Comparison of ENCODE assay signal across 12 cellular contexts in the genomic region with DNA sequence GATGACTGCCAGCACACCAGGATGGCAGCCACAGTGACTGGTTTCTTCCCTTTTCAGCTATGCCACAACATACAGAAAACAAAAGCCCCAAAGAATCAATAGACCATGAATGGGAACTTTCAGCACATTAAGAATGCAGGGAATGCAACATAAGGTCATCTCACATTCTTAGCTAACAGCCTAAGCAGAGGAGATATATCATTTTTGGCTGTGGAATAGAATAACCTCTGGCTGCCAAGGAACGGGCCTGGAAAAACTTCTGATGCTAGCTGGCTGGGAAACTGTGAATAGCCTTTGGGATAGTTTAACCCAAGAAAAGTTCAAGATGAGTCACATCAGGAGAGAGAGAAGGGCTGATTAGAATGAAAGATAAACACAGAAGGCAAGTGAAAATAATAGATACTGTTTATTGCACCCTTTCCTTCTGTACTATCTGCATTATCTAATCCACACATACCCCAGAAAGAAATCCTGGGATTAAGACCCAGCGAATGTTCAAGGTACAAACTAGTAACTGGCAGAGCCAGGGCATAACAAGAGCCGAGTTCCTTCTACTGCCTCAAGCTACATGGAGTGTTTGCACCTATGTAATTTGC.
DNase-seq lines count a peak whose midpoint lies in the region; ATAC-seq and TF ChIP-seq lines count a peak whose summit lies in the region.
"Had no signal": no experiment of that assay in that cellular context is flagged by ENCODE, and none has a peak within 500 bp of the region (broad histone marks: within the 10 kb centered on the region; RNA-seq: fewer than 3 reads in every experiment).

No MANE protein-coding gene starts in this region.

- TF ChIP-seq CTCF in adrenal gland (IDR thresholded peaks at IDR 0.05) (no peak), smooth muscle cell (IDR thresholded peaks at IDR 0.05; ENCODE audit: borderline replicate concordance, insufficient read depth, poor library complexity, severe bottlenecking) (no peak), WERI-Rb-1 (IDR thresholded peaks at IDR 0.05; ENCODE audit: low read depth, low read length) (no peak)

- intact Hi-C loops in adrenal gland (cut with DNase I) (no loop called here), left ventricle myocardium superior (cut with micrococcal nuclease) (no loop called here)
- intact Hi-C loops in CD4-positive, alpha-beta memory T cell (cut with micrococcal nuclease), result no loop called here

- H3K9me3 Mint-ChIP-seq in CD4-positive, alpha-beta memory T cell, result peaks cover 0 to 4% (median 0%) of the 10 kb centered on the region in 8 donors
- peaks cover 0 to 3% (median 0%) of the 10 kb centered on the region in 9 donors for H3K9me3 Mint-ChIP-seq in naive thymus-derived CD8-positive, alpha-beta T cell
- H3K9me3 Mint-ChIP-seq: activated naive CD8-positive, alpha-beta T cell treated with anti-CD3 and anti-CD28 coated beads for 36 hours; stimulated activated naive CD8-positive, alpha-beta T cell treated with anti-CD3 and anti-CD28 coated beads, Interleukin-15, amount 100 ng/mL, for 72 hours had no signal

- peaks cover 6% of the 10 kb centered on the region for H3F3A ChIP-seq in smooth muscle cell (ENCODE audit: low read depth)

- DNase-seq in HK-2 (ENCODE audit: unreplicated experiment) (peak; percentile 66), adrenal gland (peak in 5 of 7 donors; percentile 8 to 42 (median 26)), left ventricle myocardium superior (no peak), smooth muscle cell (lab: John Stamatoyannopoulos, UW; ENCODE audit: unreplicated experiment) (no peak), NCI-H524 (lab: John Stamatoyannopoulos, UW) (no peak), WERI-Rb-1 (no peak)
- DNase-seq in CD4-positive, alpha-beta memory T cell, result no peak
- DNase-seq in naive thymus-derived CD8-positive, alpha-beta T cell, result no peak
- DNase-seq: activated naive CD8-positive, alpha-beta T cell treated with anti-CD3 and anti-CD28 coated beads for 36 hours; stimulated activated naive CD8-positive, alpha-beta T cell treated with anti-CD3 and anti-CD28 coated beads, Interleukin-15, amount 100 ng/mL, for 72 hours; T-helper 2 cell had no signal

- H2AFZ ChIP-seq in smooth muscle cell (ENCODE audit: low read depth), result no peak overlapping the region

- peak overlapping the region in 1 of 7 donors; percentile 11 for H3K27ac Mint-ChIP-seq in CD4-positive, alpha-beta memory T cell
- H3K27ac Mint-ChIP-seq in naive thymus-derived CD8-positive, alpha-beta T cell, result no peak overlapping the region
- H3K27ac Mint-ChIP-seq: activated naive CD8-positive, alpha-beta T cell treated with anti-CD3 and anti-CD28 coated beads for 36 hours; IgD-negative memory B cell; stimulated activated naive CD8-positive, alpha-beta T cell treated with anti-CD3 and anti-CD28 coated beads, Interleukin-15, amount 100 ng/mL, for 72 hours had no signal

- no peaks in the 10 kb centered on the region for H3K27me3 Mint-ChIP-seq in CD4-positive, alpha-beta memory T cell
- no peaks in the 10 kb centered on the region for H3K27me3 Mint-ChIP-seq in naive thymus-derived CD8-positive, alpha-beta T cell
- H3K27me3 Mint-ChIP-seq: activated naive CD8-positive, alpha-beta T cell treated with anti-CD3 and anti-CD28 coated beads for 36 hours; IgD-negative memory B cell; stimulated activated naive CD8-positive, alpha-beta T cell treated with anti-CD3 and anti-CD28 coated beads, Interleukin-15, amount 100 ng/mL, for 72 hours had no signal

- no peaks in the 10 kb centered on the region for H3K79me2 ChIP-seq in smooth muscle cell (ENCODE audit: low read depth)

- H3K36me3 Mint-ChIP-seq in CD4-positive, alpha-beta memory T cell, result no peaks in the 10 kb centered on the region
- H3K36me3 Mint-ChIP-seq in naive thymus-derived CD8-positive, alpha-beta T cell, result no peaks in the 10 kb centered on the region
- H3K36me3 Mint-ChIP-seq: activated naive CD8-positive, alpha-beta T cell treated with anti-CD3 and anti-CD28 coated beads for 36 hours; IgD-negative memory B cell had no signal

- TF ChIP-seq POLR2A in adrenal gland (IDR thresholded peaks at IDR 0.05), result no peak

- H3K4me3 ChIP-seq in adrenal gland (no peak overlapping the region), smooth muscle cell (no peak overlapping the region), WERI-Rb-1 (ENCODE audit: low read depth, low read length) (no peak overlapping the region)
- no peak overlapping the region for H3K4me3 ChIP-seq in CD4-positive, alpha-beta memory T cell (ENCODE audit: low read length in 2 of 2)

- H3K4me1 Mint-ChIP-seq in CD4-positive, alpha-beta memory T cell, result peaks cover 0 to 2% (median 0%) of the 10 kb centered on the region in 4 donors
- peaks cover 0 to 2% (median 0%) of the 10 kb centered on the region in 4 donors for H3K4me1 Mint-ChIP-seq in naive thymus-derived CD8-positive, alpha-beta T cell
- H3K4me1 Mint-ChIP-seq: activated naive CD8-positive, alpha-beta T cell treated with anti-CD3 and anti-CD28 coated beads for 36 hours; IgD-negative memory B cell; stimulated activated naive CD8-positive, alpha-beta T cell treated with anti-CD3 and anti-CD28 coated beads, Interleukin-15, amount 100 ng/mL, for 72 hours had no signal

- H3K9me3 ChIP-seq in adrenal gland (replicated peaks in 1 of 3) (no peaks in the 10 kb centered on the region), smooth muscle cell (replicated peaks; ENCODE audit: low read depth) (no peaks in the 10 kb centered on the region), WERI-Rb-1 (ENCODE audit: severe bottlenecking) (no peaks in the 10 kb centered on the region)
- no peaks in the 10 kb centered on the region for H3K9me3 ChIP-seq in CD4-positive, alpha-beta memory T cell (ENCODE audit: control insufficient read depth in 1 of 2, low read length in 2 of 2)

- no peaks in the 10 kb centered on the region for H3K4me1 ChIP-seq in adrenal gland (replicated peaks in 1 of 2)
- peaks cover 14% of the 10 kb centered on the region for H3K4me1 ChIP-seq in smooth muscle cell (ENCODE audit: low read depth)
- no peaks in the 10 kb centered on the region for H3K4me1 ChIP-seq in CD4-positive, alpha-beta memory T cell (ENCODE audit: insufficient read depth, low read length)

- CTCF ChIA-PET in CD4-positive, alpha-beta memory T cell (lab: Charles Lee; ENCODE audit: partially characterized antibody), result no interaction called here

- POLR2A ChIA-PET in CD4-positive, alpha-beta memory T cell (lab: Charles Lee; ENCODE audit: partially characterized antibody), result no interaction called here
- POLR2A ChIA-PET in naive thymus-derived CD8-positive, alpha-beta T cell (lab: Charles Lee), result no interaction called here

- peak; percentile 57 for ATAC-seq in left ventricle myocardium superior
- no peak for ATAC-seq in naive thymus-derived CD8-positive, alpha-beta T cell
- ATAC-seq: stimulated activated naive CD8-positive, alpha-beta T cell treated with anti-CD3 and anti-CD28 coated beads, Interleukin-15, amount 100 ng/mL, for 72 hours had no signal

- H3K27ac ChIP-seq in adrenal gland (no peak overlapping the region), smooth muscle cell (ENCODE audit: low read depth) (peak overlapping the region; percentile 29), WERI-Rb-1 (no peak overlapping the region)
- H3K27ac ChIP-seq in CD4-positive, alpha-beta memory T cell (ENCODE audit: low read depth, low read length), result no peak overlapping the region

- 42 to 53% (median 46%) methylated on average over 3 of the region's 3 CpGs for WGBS in adrenal gland, 4 donors
- 7% methylated on average over 3 of the region's 3 CpGs for WGBS in smooth muscle cell (ENCODE audit: low lambda C conversion rate)

- H3K27me3 ChIP-seq in adrenal gland (no peaks in the 10 kb centered on the region), smooth muscle cell (ENCODE audit: low read depth) (no peaks in the 10 kb centered on the region), WERI-Rb-1 (ENCODE audit: insufficient read depth, low read depth, severe bottlenecking) (no peaks in the 10 kb centered on the region)
- H3K27me3 ChIP-seq in CD4-positive, alpha-beta memory T cell (ENCODE audit: insufficient read depth, low read length), result no peaks in the 10 kb centered on the region

- H4K20me1 ChIP-seq in smooth muscle cell (ENCODE audit: low read depth), result no peaks in the 10 kb centered on the region

- no peak overlapping the region for H3K9ac ChIP-seq in smooth muscle cell (ENCODE audit: low read depth)

- no peaks in the 10 kb centered on the region for H3K36me3 ChIP-seq in adrenal gland (replicated peaks in 1 of 2)
- H3K36me3 ChIP-seq in smooth muscle cell (ENCODE audit: low read depth), result no peaks in the 10 kb centered on the region
- H3K36me3 ChIP-seq in CD4-positive, alpha-beta memory T cell (ENCODE audit: insufficient read depth, low read length), result no peaks in the 10 kb centered on the region
- no peaks in the 10 kb centered on the region for H3K36me3 ChIP-seq in WERI-Rb-1

- H3K4me3 Mint-ChIP-seq in CD4-positive, alpha-beta memory T cell, result no peak overlapping the region
- H3K4me3 Mint-ChIP-seq in naive thymus-derived CD8-positive, alpha-beta T cell, result no peak overlapping the region
- H3K4me3 Mint-ChIP-seq: activated naive CD8-positive, alpha-beta T cell treated with anti-CD3 and anti-CD28 coated beads for 36 hours; IgD-negative memory B cell; stimulated activated naive CD8-positive, alpha-beta T cell treated with anti-CD3 and anti-CD28 coated beads, Interleukin-15, amount 100 ng/mL, for 72 hours had no signal

- peak overlapping the region; percentile 52 for H3K4me2 ChIP-seq in smooth muscle cell

Comparison
In these comparisons a context has a peak if more than half of its experiments do, and no peak if none do; other contexts are left out.
1. DNase-seq: peak in HK-2 (single experiment) and adrenal gland (5 of 7); none in left ventricle myocardium superior (single experiment), smooth muscle cell (single experiment), NCI-H524 (0 of 2), CD4-positive, alpha-beta memory T cell (0 of 5), naive thymus-derived CD8-positive, alpha-beta T cell (0 of 10) and WERI-Rb-1 (single experiment).